In genomic region chr10:70053212-70053895, GRCh38 we compare ENCODE assay signal across 8 cellular contexts. TPM values are rescaled to one million over a fixed set of nuclear protein-coding genes. Genes with fewer than 3 reads are reported as not detected.
DNase-seq lines count a peak whose midpoint lies in the region; ATAC-seq and TF ChIP-seq lines count a peak whose summit lies in the region.

No MANE protein-coding gene starts in this region.

- no peak overlapping the region for H3K27ac Mint-ChIP-seq in effector memory CD8-positive, alpha-beta T cell
- H3K27ac Mint-ChIP-seq in mesothelial cell of epicardium, result peak overlapping the region; percentile 95

- H3K4me1 ChIP-seq in Panc1 (ENCODE audit: control insufficient read depth, insufficient read depth, low read length) (peaks cover 5% of the 10 kb centered on the region; the same call in 1 of the 2 replicates), upper lobe of left lung (peaks cover 0 to 26% (median 6%) of the 10 kb centered on the region in 4 donors)

- peaks cover 51 to 57% of the 10 kb centered on the region in 2 donors for H3K27me3 Mint-ChIP-seq in effector memory CD8-positive, alpha-beta T cell
- no peaks in the 10 kb centered on the region for H3K27me3 Mint-ChIP-seq in mesothelial cell of epicardium (ENCODE audit: low read depth)

- H3K36me3 ChIP-seq in Panc1 (ENCODE audit: control insufficient read depth, insufficient read depth, low read length), result peaks cover 6% of the 10 kb centered on the region; the same call in 1 of the 2 replicates
- H3K36me3 ChIP-seq in upper lobe of left lung, result no peaks in the 10 kb centered on the region

- H3K4me1 Mint-ChIP-seq in effector memory CD8-positive, alpha-beta T cell (ENCODE audit: low read depth in 2 of 2), result peaks cover 5 to 8% of the 10 kb centered on the region in 2 donors
- H3K4me1 Mint-ChIP-seq in mesothelial cell of epicardium, result peaks cover 54% of the 10 kb centered on the region

- H3K27me3 ChIP-seq in Panc1 (ENCODE audit: control insufficient read depth, insufficient read depth, low read length) (peaks cover 68% of the 10 kb centered on the region), upper lobe of left lung (peaks cover 0 to 12% (median 3%) of the 10 kb centered on the region in 4 donors)

- POLR2A ChIA-PET in Panc1 (lab: Charles Lee), result no interaction called here

- no peaks in the 10 kb centered on the region for H3K9me3 ChIP-seq in Panc1 (ENCODE audit: control insufficient read depth, insufficient read depth, low read depth, low read length)
- H3K9me3 ChIP-seq in upper lobe of left lung, result no peaks in the 10 kb centered on the region

- H3K36me3 Mint-ChIP-seq in effector memory CD8-positive, alpha-beta T cell (ENCODE audit: insufficient read depth), result no peaks in the 10 kb centered on the region
- H3K36me3 Mint-ChIP-seq in mesothelial cell of epicardium, result no peaks in the 10 kb centered on the region

- BruUV-seq in Panc1 (replicated peaks; lab: Mats Ljungman, UMichigan), result no TSS peak

- TF ChIP-seq EP300 in upper lobe of left lung (IDR thresholded peaks at IDR 0.05), result no peak

- CTCF ChIA-PET in Panc1 (lab: Charles Lee), result no interaction called here

- intact Hi-C loops in Panc1 (cut with micrococcal nuclease; ENCODE audit: unreplicated experiment), result no loop called here

- H3K27ac ChIP-seq in Panc1 (ENCODE audit: low read length) (no peak overlapping the region), upper lobe of left lung (peak overlapping the region in 3 of 4 donors; percentile 4 to 68 (median 30))

- no peak for TF ChIP-seq POLR2A in upper lobe of left lung (IDR thresholded peaks at IDR 0.05)

- WGBS in upper lobe of left lung, 2 donors, result 1 to 2% methylated on average over 35 to 59 of the region's 81 CpGs

- H3K4me3 Mint-ChIP-seq in effector memory CD8-positive, alpha-beta T cell, result peak overlapping the region; percentile 72 to 82
- H3K4me3 Mint-ChIP-seq in mesothelial cell of epicardium, result peak overlapping the region; percentile 97

- TF ChIP-seq CTCF in Panc1 (IDR thresholded peaks at IDR 0.05), result no peak
- TF ChIP-seq CTCF in mesothelial cell of epicardium (IDR thresholded peaks at IDR 0.05; ENCODE audit: unreplicated experiment), result no peak
- TF ChIP-seq CTCF in upper lobe of left lung (IDR thresholded peaks at IDR 0.05), result no peak

- in situ Hi-C loops in Panc1 (cut with HindIII; ENCODE audit: low pct_unique_long_range_greater_than_20kb, low sequenced_read_pairs), result no loop called here

- ATAC-seq in Panc1, result peak; percentile 44; the same call in 1 of the 2 replicates
- peak; percentile 32 for ATAC-seq in effector memory CD8-positive, alpha-beta T cell (replicated peaks)
- ATAC-seq in upper lobe of left lung (ENCODE audit: low FRiP score in 2 of 2), result peak in 1 of 2 donors; percentile 69
- no peak for ATAC-seq in HG02763 (IDR thresholded peaks at IDR 0.05; ENCODE audit: unreplicated experiment)
- no peak for ATAC-seq in GM18502 (IDR thresholded peaks at IDR 0.05; ENCODE audit: poor library complexity, unreplicated experiment)
- ATAC-seq in GM18520 (IDR thresholded peaks at IDR 0.05; ENCODE audit: unreplicated experiment), result no peak

- peak overlapping the region; percentile 51 to 61 for H3K4me3 ChIP-seq in Panc1 (ENCODE audit: low read depth in 2 of 2, low read length in 2 of 2)
- H3K4me3 ChIP-seq in upper lobe of left lung, result peak overlapping the region; percentile 71 to 79 (median 78)

- DNase-seq in D341Med (ENCODE audit: low spot score) (peak; percentile 49), Panc1 (ENCODE audit: low read depth, low spot score) (no peak), mesothelial cell of epicardium (ENCODE audit: low spot score in 2 of 2, unreplicated experiment in 2 of 2) (peak; percentile 31 to 61), upper lobe of left lung (peak in 1 of 2 donors; percentile 87)
- DNase-seq in effector memory CD8-positive, alpha-beta T cell, result no peak

- H3K9me3 Mint-ChIP-seq in effector memory CD8-positive, alpha-beta T cell, result no peaks in the 10 kb centered on the region
- H3K9me3 Mint-ChIP-seq in mesothelial cell of epicardium, result no peaks in the 10 kb centered on the region

RNA-seq across cellular contexts. Expression of gene MACROH2A2, which starts 0.7 kb away (rescaled TPM):
- total RNA-seq in Panc1 (2021; ENCODE audit: unreplicated experiment), result 3.0 TPM
- polyA plus RNA-seq in Panc1 (2012; ENCODE audit: insufficient read length), result 2.5 TPM
- total RNA-seq in mesothelial cell of epicardium, result 122 to 128 TPM (median 125 TPM) in 3 replicates
- 10 to 100 TPM in 1 of 6 donors, 1 to 10 TPM in 5; 5.2 to 10.9 (median 7.1) TPM for total RNA-seq in upper lobe of left lung

Comparison
In these comparisons a context has a peak if more than half of its experiments do, and no peak if none do; other contexts are left out.
1. DNase-seq: peak in D341Med (single experiment) and mesothelial cell of epicardium (2 of 2); none in Panc1 (single experiment) and effector memory CD8-positive, alpha-beta T cell (0 of 3).
2. ATAC-seq: peak in Panc1 (single experiment) and effector memory CD8-positive, alpha-beta T cell (single experiment); none in HG02763 (single experiment), GM18502 (single experiment) and GM18520 (single experiment).
3. RNA of gene MACROH2A2, which starts 0.7 kb away (total RNA-seq): 122 to 128 TPM in mesothelial cell of epicardium; 5.2 to 10.9 TPM in upper lobe of left lung and 3.0 TPM in Panc1 (single experiment); every median in the first group is over 10 times any median in the second.